In genomic region chr9:37151802-37152201, GRCh38 we compare ENCODE assay signal across 29 cellular contexts.
"Had no signal": no experiment of that assay in that cellular context is flagged by ENCODE, and none has a peak within 500 bp of the region (broad histone marks: within the 10 kb centered on the region; RNA-seq: fewer than 3 reads in every experiment).

No MANE protein-coding gene starts in this region.

- H3K4me3 ChIP-seq: dorsolateral prefrontal cortex, gastroesophageal sphincter, heart left ventricle, hepatocyte, left lung, ovary, psoas muscle, sigmoid colon, thoracic aorta, tibial nerve, upper lobe of left lung had no signal

- H3K4me2 ChIP-seq: hepatocyte had no signal

- H3K9me3 ChIP-seq: gastroesophageal sphincter, heart left ventricle, left lung, ovary, psoas muscle, sigmoid colon, thoracic aorta, tibial nerve, upper lobe of left lung had no signal

- H2AFZ ChIP-seq: hepatocyte had no signal

- H3K4me1 ChIP-seq: gastroesophageal sphincter, psoas muscle, sigmoid colon had no signal

- H3K27me3 Mint-ChIP-seq: naive thymus-derived CD8-positive, alpha-beta T cell had no signal

- H3K4me3 Mint-ChIP-seq: naive thymus-derived CD8-positive, alpha-beta T cell; nephron progenitor cell; stimulated activated effector memory CD8-positive, alpha-beta T cell treated with anti-CD3 and anti-CD28 coated beads, Interleukin-12 subunit alpha, Interleukin-12 subunit beta, amount 100 ng/mL, for 72 hours had no signal

- H3K27ac Mint-ChIP-seq: nephron progenitor cell; stimulated activated effector memory CD8-positive, alpha-beta T cell treated with anti-CD3 and anti-CD28 coated beads, Interleukin-12 subunit alpha, Interleukin-12 subunit beta, amount 100 ng/mL, for 72 hours had no signal

- H3K27me3 ChIP-seq: dorsolateral prefrontal cortex, foreskin keratinocyte, gastroesophageal sphincter, heart left ventricle, hepatocyte, left lung, ovary, sigmoid colon, tibial nerve, upper lobe of left lung had no signal

- H3K36me3 ChIP-seq: ovary, thoracic aorta, upper lobe of left lung had no signal

- H3K27ac ChIP-seq: dorsolateral prefrontal cortex, epithelial cell of prostate, foreskin keratinocyte, gastroesophageal sphincter, heart left ventricle, hepatocyte, left lung, ovary, psoas muscle, sigmoid colon, thoracic aorta, tibial nerve, upper lobe of left lung had no signal

- DNase-seq: cortex of kidney; dorsolateral prefrontal cortex; effector CD4-positive, alpha-beta T cell; foreskin keratinocyte; heart left ventricle; left cardiac atrium; left lung; mesenchymal stem cell; midbrain; naive thymus-derived CD8-positive, alpha-beta T cell; nephron progenitor cell; occipital lobe; ovary; posterior cingulate gyrus; psoas muscle; right cardiac atrium; sigmoid colon; stimulated activated CD4-positive, alpha-beta T cell treated with anti-CD3 and anti-CD28 coated beads, Interleukin-2, amount 100 ng/mL, for 24 hours; stimulated activated CD4-positive, alpha-beta T cell treated with anti-CD3 and anti-CD28 coated beads, Interleukin-4, amount 100 ng/mL, for 24 hours; stimulated activated naive CD8-positive, alpha-beta T cell treated with anti-CD3 and anti-CD28 coated beads, Interleukin-15, Interleukin-2, amounts not matched to agents 100 U/mL and 50 U/mL, for 24 hours; substantia nigra; upper lobe of left lung had no signal

- H3K9me3 Mint-ChIP-seq: naive thymus-derived CD8-positive, alpha-beta T cell; nephron progenitor cell; stimulated activated effector memory CD8-positive, alpha-beta T cell treated with anti-CD3 and anti-CD28 coated beads, Interleukin-12 subunit alpha, Interleukin-12 subunit beta, amount 100 ng/mL, for 72 hours had no signal

- H3K4me1 Mint-ChIP-seq: nephron progenitor cell had no signal

- ATAC-seq: esophagus mucosa; foreskin keratinocyte; gastroesophageal sphincter; heart left ventricle; left cardiac atrium; left lung; naive thymus-derived CD8-positive, alpha-beta T cell; psoas muscle; right cardiac atrium; stimulated activated effector memory CD8-positive, alpha-beta T cell treated with anti-CD3 and anti-CD28 coated beads, Interleukin-12 subunit alpha, Interleukin-12 subunit beta, amount 100 ng/mL, for 72 hours; stimulated activated naive CD8-positive, alpha-beta T cell treated with anti-CD3 and anti-CD28 coated beads, Interleukin-15, Interleukin-2, amounts not matched to agents 100 U/mL and 50 U/mL, for 24 hours had no signal
